24 cellular contexts compared by ENCODE assay signal in genomic region chr5:111928501-111928900, GRCh38.
DNase-seq lines count a peak whose midpoint lies in the region; ATAC-seq, FAIRE-seq and TF ChIP-seq lines count a peak whose summit lies in the region.
"Had no signal": no experiment of that assay in that cellular context is flagged by ENCODE, and none has a peak within 500 bp of the region (broad histone marks: within the 10 kb centered on the region; RNA-seq: fewer than 3 reads in every experiment).

No MANE protein-coding gene starts in this region.

- TF ChIP-seq EP300 in SK-N-SH (IDR thresholded peaks at IDR 0.05; ENCODE audit: borderline replicate concordance in 1 of 2, low read depth in 1 of 2, low read length in 1 of 2) = no peak

- peaks cover 33% of the 10 kb centered on the region for H3K4me1 Mint-ChIP-seq in astrocyte (ENCODE audit: low read depth, unreplicated experiment)
- H3K4me1 Mint-ChIP-seq: naive thymus-derived CD8-positive, alpha-beta T cell; WTC11 had no signal

- FAIRE-seq in astrocyte (lab: Jason Lieb, UNC) = no peak
- FAIRE-seq: GM18507 had no signal

- H3K36me3 ChIP-seq in SK-N-SH (replicated peaks in 1 of 2; ENCODE audit: control insufficient read depth in 1 of 2, insufficient read depth in 2 of 2, low read length in 1 of 2) (no peaks in the 10 kb centered on the region), astrocyte (ENCODE audit: insufficient read depth, low read length) (no peaks in the 10 kb centered on the region), upper lobe of right lung (no peaks in the 10 kb centered on the region)
- H3K36me3 ChIP-seq: HAP-1, left ventricle myocardium inferior, thoracic aorta, vagina had no signal

- H3K4me1 ChIP-seq in SK-N-SH (ENCODE audit: control insufficient read depth in 1 of 2, insufficient read depth in 2 of 2, low read depth in 1 of 2, low read length in 1 of 2) = peaks cover 0 to 40% of the 10 kb centered on the region in 2 experiments
- H3K4me1 ChIP-seq in astrocyte (ENCODE audit: insufficient read depth, low read length) = peaks cover 45% of the 10 kb centered on the region
- H3K4me1 ChIP-seq in upper lobe of right lung = peaks cover 13% of the 10 kb centered on the region
- H3K4me1 ChIP-seq: body of pancreas, HAP-1, vagina had no signal

- TF ChIP-seq RAD21 in SK-N-SH (IDR thresholded peaks at IDR 0.05; ENCODE audit: low read length) = no peak

- POLR2A ChIA-PET in SK-N-SH (lab: Yijun Ruan, JAX) = no interaction called here

- no peaks in the 10 kb centered on the region for H3K27me3 ChIP-seq in SK-N-SH (ENCODE audit: insufficient read depth)
- H3K27me3 ChIP-seq in astrocyte (ENCODE audit: insufficient read depth, low read length) = no peaks in the 10 kb centered on the region
- H3K27me3 ChIP-seq in upper lobe of right lung = no peaks in the 10 kb centered on the region
- H3K27me3 ChIP-seq: body of pancreas, vagina had no signal

- no peak overlapping the region for H3K27ac Mint-ChIP-seq in astrocyte (ENCODE audit: unreplicated experiment)
- H3K27ac Mint-ChIP-seq: activated T-cell treated with anti-CD3 and anti-CD28 coated beads, Interleukin-2, amount 50 U/mL, for 72 hours; naive thymus-derived CD8-positive, alpha-beta T cell; WTC11 had no signal

- H2AFZ ChIP-seq in SK-N-SH (ENCODE audit: low read depth) = no peak overlapping the region
- no peak overlapping the region for H2AFZ ChIP-seq in astrocyte (ENCODE audit: low read depth, low read length)

- no peak overlapping the region for H3K9ac ChIP-seq in SK-N-SH
- no peak overlapping the region for H3K9ac ChIP-seq in astrocyte (ENCODE audit: low read length)

- peaks cover 2% of the 10 kb centered on the region for H3K36me3 Mint-ChIP-seq in astrocyte (ENCODE audit: low read depth, unreplicated experiment)
- H3K36me3 Mint-ChIP-seq: naive thymus-derived CD8-positive, alpha-beta T cell; WTC11 had no signal

- H3K9me3 ChIP-seq in SK-N-SH = no peaks in the 10 kb centered on the region
- H3K9me3 ChIP-seq in astrocyte (ENCODE audit: insufficient read depth, low read depth, low read length) = no peaks in the 10 kb centered on the region
- no peaks in the 10 kb centered on the region for H3K9me3 ChIP-seq in upper lobe of right lung
- H3K9me3 ChIP-seq: body of pancreas, HAP-1, left ventricle myocardium inferior, thoracic aorta, vagina had no signal

- no peaks in the 10 kb centered on the region for H3K9me2 ChIP-seq in SK-N-SH

- H3K4me2 ChIP-seq in SK-N-SH (no peak overlapping the region; the same call in 1 of the 2 replicates), astrocyte (ENCODE audit: low read length) (no peak overlapping the region)

- H4K20me1 ChIP-seq in SK-N-SH (ENCODE audit: insufficient read depth) (no peaks in the 10 kb centered on the region), astrocyte (ENCODE audit: insufficient read depth, low read length) (no peaks in the 10 kb centered on the region)

- H3K79me2 ChIP-seq in SK-N-SH (ENCODE audit: insufficient read depth) = no peaks in the 10 kb centered on the region
- H3K79me2 ChIP-seq in astrocyte (ENCODE audit: insufficient read depth, low read length) = no peaks in the 10 kb centered on the region

- DNase-seq in SK-N-SH (no peak), MV-4-11 (lab: John Stamatoyannopoulos, UW) (peak; percentile 88), astrocyte (ENCODE audit: low read depth) (peak; percentile 8), upper lobe of right lung (no peak), Ammon's horn (ENCODE audit: low spot score) (no peak)
- DNase-seq: activated naive CD4-positive, alpha-beta T cell treated with Interleukin-2 at 50 U/mL for 16 hours; activated T-cell treated with anti-CD3 and anti-CD28 coated beads, Interleukin-2, amount 50 U/mL, for 72 hours; body of pancreas; GF-D8; left ventricle myocardium inferior; naive thymus-derived CD8-positive, alpha-beta T cell; NCI-H1694; NCI-H524 treated with DMSO at 0.1 percent for 48 hours; occipital lobe; RPMI8226; stimulated activated naive CD8-positive, alpha-beta T cell treated with anti-CD3 and anti-CD28 coated beads, Interleukin-15, Interleukin-2, amounts not matched to agents 100 U/mL and 50 U/mL, for 24 hours had no signal

- CTCF ChIA-PET in SK-N-SH (lab: Yijun Ruan, JAX) = interaction anchor here (1.0 kb wide), 1 partner anchor 22 kb away, joined by 3 read pairs; no protein-coding TSS in a partner anchor

- peaks cover 50% of the 10 kb centered on the region for H3F3A ChIP-seq in SK-N-SH (replicated peaks; ENCODE audit: insufficient read depth)

- no peak for TF ChIP-seq CTCF in SK-N-SH (IDR thresholded peaks at IDR 0.05)
- TF ChIP-seq CTCF in astrocyte (IDR thresholded peaks at IDR 0.05; ENCODE audit: insufficient read depth, low read depth, low read length) = no peak
- TF ChIP-seq CTCF in upper lobe of right lung (IDR thresholded peaks at IDR 0.05) = no peak

- intact Hi-C loops in upper lobe of right lung (cut with DNase I) = no loop called here

- no peak for ATAC-seq in SK-N-SH treated with all-trans-retinoic acid at 6 μM for 48 hours
- peak; percentile 38 for ATAC-seq in upper lobe of right lung
- ATAC-seq in HG03159 (IDR thresholded peaks at IDR 0.05; ENCODE audit: unreplicated experiment) = no peak
- no peak for ATAC-seq in HG03520 (IDR thresholded peaks at IDR 0.05; ENCODE audit: unreplicated experiment)
- ATAC-seq: activated T-cell treated with anti-CD3 and anti-CD28 coated beads, Interleukin-2, amount 50 U/mL, for 72 hours; body of pancreas; naive thymus-derived CD8-positive, alpha-beta T cell; stimulated activated naive CD8-positive, alpha-beta T cell treated with anti-CD3 and anti-CD28 coated beads, Interleukin-15, Interleukin-2, amounts not matched to agents 100 U/mL and 50 U/mL, for 24 hours; WTC11 had no signal

- H3K27me3 Mint-ChIP-seq in astrocyte (ENCODE audit: low read depth, unreplicated experiment) = no peaks in the 10 kb centered on the region

- H3K27ac ChIP-seq in SK-N-SH (ENCODE audit: low read depth in 2 of 2, low read length in 1 of 2) (peak overlapping the region; percentile 34 to 99; a peak in 3 of 4 replicates), astrocyte (ENCODE audit: low read depth, low read length) (no peak overlapping the region), upper lobe of right lung (no peak overlapping the region)
- H3K27ac ChIP-seq: body of pancreas, left ventricle myocardium inferior, thoracic aorta, vagina had no signal

- peaks cover 5% of the 10 kb centered on the region for H3K9me3 Mint-ChIP-seq in astrocyte (ENCODE audit: unreplicated experiment)
- H3K9me3 Mint-ChIP-seq: activated T-cell treated with anti-CD3 and anti-CD28 coated beads, Interleukin-2, amount 50 U/mL, for 72 hours; naive thymus-derived CD8-positive, alpha-beta T cell; WTC11 had no signal

- no peak overlapping the region for H3K4me3 ChIP-seq in SK-N-SH (ENCODE audit: low read depth in 2 of 2, low read length in 1 of 2)
- no peak overlapping the region for H3K4me3 ChIP-seq in astrocyte (ENCODE audit: insufficient read depth, low read depth, low read length)
- H3K4me3 ChIP-seq in upper lobe of right lung = no peak overlapping the region
- H3K4me3 ChIP-seq: body of pancreas, HAP-1, left ventricle myocardium inferior, thoracic aorta, vagina had no signal

- H3K4me3 Mint-ChIP-seq in astrocyte (ENCODE audit: unreplicated experiment) = no peak overlapping the region
- H3K4me3 Mint-ChIP-seq: activated T-cell treated with anti-CD3 and anti-CD28 coated beads, Interleukin-2, amount 50 U/mL, for 72 hours; naive thymus-derived CD8-positive, alpha-beta T cell; WTC11 had no signal

TF ChIP-seq in SK-N-SH, 30 proteins besides CTCF, POLR2A, EP300 and RAD21 (continues in another document):
- no peak for TF ChIP-seq FOXJ3 (CRISPR knock-in tag; IDR thresholded peaks at IDR 0.05)
- no peak for TF ChIP-seq YY1 (IDR thresholded peaks at IDR 0.05; ENCODE audit: low read depth)
- no peak for TF ChIP-seq CHD2 (IDR thresholded peaks at IDR 0.05; ENCODE audit: low read length, partially characterized antibody)
- TF ChIP-seq SMC3 (IDR thresholded peaks at IDR 0.05; ENCODE audit: low read depth, low read length) = no peak
- TF ChIP-seq USF2 (IDR thresholded peaks at IDR 0.05; ENCODE audit: borderline replicate concordance, low read depth, low read length) = no peak
- TF ChIP-seq MXI1 (IDR thresholded peaks at IDR 0.05; ENCODE audit: low read depth, low read length) = no peak
- TF ChIP-seq EZH2phosphoT487 (IDR thresholded peaks at IDR 0.05; ENCODE audit: borderline replicate concordance, low read depth) = no peak
- TF ChIP-seq MEF2A (IDR thresholded peaks at IDR 0.05; ENCODE audit: borderline replicate concordance, low read depth) = no peak
- TF ChIP-seq RFX5 (IDR thresholded peaks at IDR 0.05; ENCODE audit: low read length) = no peak
- no peak for TF ChIP-seq TEAD4 (IDR thresholded peaks at IDR 0.05; ENCODE audit: borderline replicate concordance, insufficient read depth)

TF ChIP-seq in SK-N-SH treated with all-trans-retinoic acid at 6 μM for 48 hours, 23 proteins besides CTCF, POLR2A, EP300 and RAD21:
- TF ChIP-seq ZFP30 (CRISPR knock-in tag; IDR thresholded peaks at IDR 0.05) = no peak
- TF ChIP-seq ISL1 (CRISPR knock-in tag; IDR thresholded peaks at IDR 0.05) = no peak
- no peak for TF ChIP-seq POU6F1 (CRISPR knock-in tag; IDR thresholded peaks at IDR 0.05; ENCODE audit: borderline replicate concordance, low read depth)

Comparison
In these comparisons a context has a peak if more than half of its experiments do, and no peak if none do; other contexts are left out.
1. DNase-seq: peak in MV-4-11 (single experiment) and astrocyte (single experiment); none in SK-N-SH (single experiment), upper lobe of right lung (single experiment) and Ammon's horn (single experiment).
2. H3K27ac ChIP-seq: peak in SK-N-SH (2 of 2); none in astrocyte (single experiment) and upper lobe of right lung (single experiment).